Comparison of ENCODE assay signal across 25 cellular contexts in the genomic region with DNA sequence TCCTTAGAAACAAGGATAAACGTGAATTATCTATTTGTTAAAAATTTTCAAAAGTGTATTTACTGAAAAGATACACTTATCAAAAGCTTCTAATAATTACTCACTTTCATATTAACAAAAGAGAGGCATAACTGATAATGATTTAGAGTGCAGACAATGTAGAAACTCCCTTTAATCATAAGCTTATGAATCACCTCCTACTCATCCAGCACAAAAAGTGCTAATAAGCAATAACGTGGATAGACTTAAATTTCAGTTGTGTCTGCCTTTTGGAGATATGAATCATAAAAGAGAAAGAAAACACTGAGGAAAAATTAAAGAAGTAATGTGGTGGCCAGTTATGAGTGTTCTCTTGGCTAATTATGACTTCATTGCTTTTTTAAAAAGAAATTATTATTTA.
DNase-seq lines count a peak whose midpoint lies in the region; ATAC-seq and TF ChIP-seq lines count a peak whose summit lies in the region.
"Had no signal": no experiment of that assay in that cellular context is flagged by ENCODE, and none has a peak within 500 bp of the region (broad histone marks: within the 10 kb centered on the region; RNA-seq: fewer than 3 reads in every experiment).

No MANE protein-coding gene starts in this region.

- CTCF ChIA-PET in mammary epithelial cell (lab: Charles Lee; ENCODE audit: low non-redundant PET): no interaction called here

- TF ChIP-seq CTCF in mammary epithelial cell (conservative IDR thresholded peaks at IDR 0.05 in 1 of 2, IDR thresholded peaks at IDR 0.05 in 1 of 2; ENCODE audit: extremely low read depth in 1 of 2, insufficient read depth in 1 of 2, low read depth in 1 of 2, low read length in 2 of 2): no peak

- no peak overlapping the region for H3K4me2 ChIP-seq in mammary epithelial cell (ENCODE audit: insufficient read depth, low read depth, low read length)

- no peaks in the 10 kb centered on the region for H4K20me1 ChIP-seq in mammary epithelial cell (ENCODE audit: insufficient read depth, low read length)

- in situ Hi-C loops in mammary epithelial cell (cut with MboI; ENCODE audit: low sequenced_read_pairs in 2 of 2): no loop called here

- H3K4me1 ChIP-seq in mammary epithelial cell (ENCODE audit: insufficient read depth, low read length): no peaks in the 10 kb centered on the region
- H3K4me1 ChIP-seq: esophagus muscularis mucosa, gastrocnemius medialis, lower lobe of right lung, transverse colon had no signal

- no peak overlapping the region for H3K27ac ChIP-seq in mammary epithelial cell (ENCODE audit: insufficient read depth, low read depth, low read length)
- H3K27ac ChIP-seq: esophagus muscularis mucosa, gastrocnemius medialis, GM23248, lower lobe of right lung, transverse colon, VCaP had no signal

- no peaks in the 10 kb centered on the region for H3K27me3 ChIP-seq in mammary epithelial cell (ENCODE audit: insufficient read depth, low read length)
- H3K27me3 ChIP-seq: esophagus muscularis mucosa, gastrocnemius medialis, transverse colon had no signal

- DNase-seq in A172 (ENCODE audit: low spot score) (peak; percentile 36), M059J (ENCODE audit: low read depth) (peak; percentile 15), mammary epithelial cell (peak; percentile 40), kidney glomerular epithelial cell (lab: John Stamatoyannopoulos, UW) (peak; percentile 34), cardiac septum (ENCODE audit: low spot score) (no peak), NCI-H510A (lab: John Stamatoyannopoulos, UW) (no peak), NCI-H2029 treated with DMSO at 0.1 percent for 48 hours (lab: John Stamatoyannopoulos, UW) (no peak)
- DNase-seq: activated CD8-positive, alpha-beta memory T cell treated with anti-CD3 and anti-CD28 coated beads, Interleukin-2, amount 50 U/mL, for 4 hours; activated effector memory CD4-positive, alpha-beta T cell treated with anti-CD3 and anti-CD28 coated beads, Interleukin-2, amount 50 U/mL, for 16 hours; CD8-positive, alpha-beta memory T cell; DMS153; effector memory CD4-positive, alpha-beta T cell; gastrocnemius medialis; GDM1; GM23248; lower lobe of right lung; MM.1S; mucosa of descending colon; NCI-H1417 treated with DMSO at 0.1 percent for 48 hours; NCI-H524; stimulated activated CD8-positive, alpha-beta memory T cell treated with anti-CD3 and anti-CD28 coated beads, Interleukin-4, amount 100 ng/mL, for 48 hours; transverse colon had no signal

- 9% methylated on average over 2 of the region's 2 CpGs for WGBS in mammary epithelial cell (ENCODE audit: low coverage, missing lambda C conversion rate)

- H3K36me3 ChIP-seq in mammary epithelial cell (ENCODE audit: insufficient read depth, low read length): no peaks in the 10 kb centered on the region
- H3K36me3 ChIP-seq: esophagus muscularis mucosa, gastrocnemius medialis, lower lobe of right lung, transverse colon had no signal

- no peak for ATAC-seq in GM19324 (IDR thresholded peaks at IDR 0.05; ENCODE audit: low FRiP score, unreplicated experiment)
- ATAC-seq: gastrocnemius medialis, lower lobe of right lung, mucosa of descending colon had no signal

- no peak overlapping the region for H2AFZ ChIP-seq in mammary epithelial cell (ENCODE audit: low read depth, low read length)
- H2AFZ ChIP-seq: GM23248 had no signal

- dilution Hi-C loops in mammary epithelial cell (cut with HindIII; ENCODE audit: low sequenced_read_pairs): no loop called here

- intact Hi-C loops in mammary epithelial cell (cut with micrococcal nuclease): no loop called here
- intact Hi-C loops in cardiac septum (cut with DNase I): no loop called here

- H3K4me3 ChIP-seq in mammary epithelial cell (replicated peaks in 1 of 3; ENCODE audit: insufficient read depth in 1 of 3, low read depth in 2 of 3, low read length in 3 of 3): no peak overlapping the region
- H3K4me3 ChIP-seq: esophagus muscularis mucosa, gastrocnemius medialis, GM23248, lower lobe of right lung, mucosa of descending colon, transverse colon had no signal

- no peak overlapping the region for H3K9ac ChIP-seq in mammary epithelial cell (ENCODE audit: insufficient read depth, low read length)
- H3K9ac ChIP-seq: GM23248 had no signal

- no peaks in the 10 kb centered on the region for H3K9me3 ChIP-seq in mammary epithelial cell (replicated peaks; ENCODE audit: insufficient read depth, low read length)
- H3K9me3 ChIP-seq: esophagus muscularis mucosa, gastrocnemius medialis, lower lobe of right lung, mucosa of descending colon, transverse colon had no signal

- H3K79me2 ChIP-seq in mammary epithelial cell (ENCODE audit: insufficient read depth, low read length): no peaks in the 10 kb centered on the region

- BruUV-seq in mammary epithelial cell (replicated peaks; lab: Mats Ljungman, UMichigan): no TSS peak

Comparison
In these comparisons a context has a peak if more than half of its experiments do, and no peak if none do; other contexts are left out.
1. DNase-seq: peak in A172 (single experiment), M059J (single experiment), mammary epithelial cell (single experiment) and kidney glomerular epithelial cell (single experiment); none in cardiac septum (single experiment), NCI-H510A (single experiment) and NCI-H2029 treated with DMSO at 0.1 percent for 48 hours (single experiment).